Comparison of ENCODE assay signal across 20 cellular contexts in genomic region chr11:69269388-69269787, GRCh38. TPM values are rescaled to one million over a fixed set of nuclear protein-coding genes. Genes with fewer than 3 reads are reported as not detected.
A peak's percentile ranks its signal among the peaks of the same experiment; 100 is the strongest.
DNase-seq lines count a peak whose midpoint lies in the region; ATAC-seq, FAIRE-seq and TF ChIP-seq lines count a peak whose summit lies in the region.
"Had no signal": no experiment of that assay in that cellular context is flagged by ENCODE, and none has a peak within 500 bp of the region (broad histone marks: within the 10 kb centered on the region; RNA-seq: fewer than 3 reads in every experiment).

No MANE protein-coding gene starts in this region.

- no peak for TF ChIP-seq POLR2A in A549 (IDR thresholded peaks at IDR 0.05; ENCODE audit: low read length)
- TF ChIP-seq POLR2A in K562 (conservative IDR thresholded peaks at IDR 0.05), result no peak

- WGBS in heart right ventricle, 2 donors, result 67 to 76% methylated on average over 4 of the region's 4 CpGs
- 69% methylated on average over 4 of the region's 4 CpGs for WGBS in A549 (ENCODE audit: missing lambda C conversion rate)
- 19% methylated on average over 4 of the region's 4 CpGs for WGBS in K562 (ENCODE audit: insufficient coverage, low coverage, missing lambda C conversion rate)

- no peaks in the 10 kb centered on the region for H4K20me1 ChIP-seq in K562 (replicated peaks; ENCODE audit: control insufficient read depth, insufficient read depth, low read length)

- DNase-seq in Right ventricle myocardium inferior (ENCODE audit: missing footprints) (peak; percentile 17), heart right ventricle (no peak), A549 (ENCODE audit: low read depth in 1 of 2, low spot score in 1 of 2) (no peak), K562 (ENCODE audit: extremely low read depth in 1 of 4, low spot score in 3 of 4) (no peak)
- DNase-seq in activated T-helper 2 cell treated with anti-CD3 and anti-CD28 coated beads, Interferon-gamma antibody, Interleukin-2, Interleukin-4, amounts not matched to agents 10 μg/mL and 5 μg/mL and 100 μg/mL, durations not matched to agents 14 hours and 24 hours and 36 hours (ENCODE audit: low spot score), result no peak
- DNase-seq: ACHN; C1 segment of cervical spinal cord; Calu3; CD4-positive, alpha-beta memory T cell; COR-L47; DMS53; DMS79 treated with DMSO at 0.1 percent for 48 hours; GM23248; H9; HFFc6 had no signal

- TF ChIP-seq RAD21 in A549 (conservative IDR thresholded peaks at IDR 0.05 in 1 of 2, IDR thresholded peaks at IDR 0.05 in 1 of 2) (no peak), K562 (CRISPR knock-in tag; conservative IDR thresholded peaks at IDR 0.05 in 1 of 2, IDR thresholded peaks at IDR 0.05 in 1 of 2) (no peak)

- no peaks in the 10 kb centered on the region for H3K27me3 Mint-ChIP-seq in activated T-helper 2 cell treated with anti-CD3 and anti-CD28 coated beads, Interferon-gamma antibody, Interleukin-2, Interleukin-4, amounts not matched to agents 10 μg/mL and 5 μg/mL and 100 μg/mL, durations not matched to agents 14 hours and 24 hours and 36 hours (ENCODE audit: low read depth)

- in situ Hi-C loops in K562 (cut with MboI), result no loop called here

- no peaks in the 10 kb centered on the region for H3K27me3 ChIP-seq in heart right ventricle
- peaks cover 8 to 54% of the 10 kb centered on the region in 2 experiments; a peak in 4 of 5 replicates for H3K27me3 ChIP-seq in K562 (ENCODE audit: control insufficient read depth in 2 of 2, insufficient read depth in 2 of 2, low read length in 2 of 2)

- TF ChIP-seq CTCF in heart right ventricle (IDR thresholded peaks at IDR 0.05), result no peak
- no peak for TF ChIP-seq CTCF in A549 (IDR thresholded peaks at IDR 0.05)
- TF ChIP-seq CTCF in K562 (IDR thresholded peaks at IDR 0.05 in 2 of 3, conservative IDR thresholded peaks at IDR 0.05 in 1 of 3; ENCODE audit: insufficient read depth in 2 of 3, low read depth in 1 of 3, low read length in 3 of 3), result no peak

- no peaks in the 10 kb centered on the region for H3K4me1 Mint-ChIP-seq in activated T-helper 2 cell treated with anti-CD3 and anti-CD28 coated beads, Interferon-gamma antibody, Interleukin-2, Interleukin-4, amounts not matched to agents 10 μg/mL and 5 μg/mL and 100 μg/mL, durations not matched to agents 14 hours and 24 hours and 36 hours (ENCODE audit: low read depth)
- H3K4me1 Mint-ChIP-seq: H9 had no signal

- ATAC-seq in Right ventricle myocardium inferior (no peak), heart right ventricle (no peak), A549 (no peak), K562 (no peak), HG02798 (IDR thresholded peaks at IDR 0.05; ENCODE audit: poor library complexity, unreplicated experiment) (no peak)
- ATAC-seq: HCT116 had no signal

- CTCF ChIA-PET in A549 (lab: Yijun Ruan, JAX) (interaction anchor here (0.7 to 1.5 kb wide), 4 partner anchors 25 to 435 kb away, joined by 3 to 5 read pairs (median 3); no protein-coding TSS in a partner anchor), K562 (lab: Yijun Ruan, JAX; ENCODE audit: low intra/inter-chr PET ratio) (no interaction called here)

- H3K27ac ChIP-seq in heart right ventricle (no peak overlapping the region), A549 (no peak overlapping the region), K562 (ENCODE audit: extremely low read depth, low read depth, low read length) (no peak overlapping the region)
- H3K27ac ChIP-seq: 22Rv1, GM23248 had no signal

- no peak overlapping the region for H2AFZ ChIP-seq in K562 (ENCODE audit: low read depth, low read length)
- H2AFZ ChIP-seq: GM23248 had no signal

- no peaks in the 10 kb centered on the region for H3K9me3 ChIP-seq in heart right ventricle
- no peaks in the 10 kb centered on the region for H3K9me3 ChIP-seq in A549
- no peaks in the 10 kb centered on the region for H3K9me3 ChIP-seq in K562 (replicated peaks; ENCODE audit: control insufficient read depth, insufficient read depth, low read depth, low read length)

- TF ChIP-seq EP300 in A549 (IDR thresholded peaks at IDR 0.05) (no peak), K562 (IDR thresholded peaks at IDR 0.05; ENCODE audit: low read length) (no peak)

- H3K4me2 ChIP-seq in A549 (no peak overlapping the region), K562 (ENCODE audit: insufficient read depth, low read length) (no peak overlapping the region)

- H3K4me3 ChIP-seq in heart right ventricle (no peak overlapping the region), A549 (no peak overlapping the region), K562 (no peak overlapping the region)
- H3K4me3 ChIP-seq: GM23248 had no signal

- FAIRE-seq in A549 (lab: Jason Lieb, UNC), result no peak
- FAIRE-seq in K562 (lab: Jason Lieb, UNC), result no peak
- FAIRE-seq: A204.1, GM19239 had no signal

- H3K36me3 ChIP-seq in heart right ventricle (no peaks in the 10 kb centered on the region), K562 (ENCODE audit: control insufficient read depth, insufficient read depth, low read length) (no peaks in the 10 kb centered on the region)

- intact Hi-C loops in Right ventricle myocardium inferior (cut with DNase I) (no loop called here), heart right ventricle (cut with DNase I) (no loop called here), K562 (cut with micrococcal nuclease) (no loop called here)
- intact Hi-C loops in activated T-helper 2 cell treated with anti-CD3 and anti-CD28 coated beads, Interferon-gamma antibody, Interleukin-2, Interleukin-4, amounts not matched to agents 10 μg/mL and 5 μg/mL and 100 μg/mL, durations not matched to agents 14 hours and 24 hours and 36 hours (cut with micrococcal nuclease), result no loop called here

- no peaks in the 10 kb centered on the region for H3K9me3 Mint-ChIP-seq in activated T-helper 2 cell treated with anti-CD3 and anti-CD28 coated beads, Interferon-gamma antibody, Interleukin-2, Interleukin-4, amounts not matched to agents 10 μg/mL and 5 μg/mL and 100 μg/mL, durations not matched to agents 14 hours and 24 hours and 36 hours
- H3K9me3 Mint-ChIP-seq: CD4-positive, alpha-beta memory T cell; HFFc6 had no signal

- no TSS peak for BruUV-seq in K562 (replicated peaks; lab: Mats Ljungman, UMichigan)

- no peaks in the 10 kb centered on the region for H3K36me3 Mint-ChIP-seq in activated T-helper 2 cell treated with anti-CD3 and anti-CD28 coated beads, Interferon-gamma antibody, Interleukin-2, Interleukin-4, amounts not matched to agents 10 μg/mL and 5 μg/mL and 100 μg/mL, durations not matched to agents 14 hours and 24 hours and 36 hours (ENCODE audit: low read depth)
- H3K36me3 Mint-ChIP-seq: CD4-positive, alpha-beta memory T cell had no signal

- H3K4me1 ChIP-seq in heart right ventricle (peaks cover 5 to 36% (median 11%) of the 10 kb centered on the region in 9 donors), A549 (no peaks in the 10 kb centered on the region; the same call in 2 of the 3 replicates), K562 (replicated peaks in 1 of 2; ENCODE audit: control insufficient read depth in 2 of 2, insufficient read depth in 2 of 2, low read length in 2 of 2) (peaks cover 0 to 10% of the 10 kb centered on the region in 2 experiments; a peak in 2 of 5 replicates)

- no peaks in the 10 kb centered on the region for H3K79me2 ChIP-seq in K562 (ENCODE audit: control insufficient read depth, insufficient read depth, low read length)

- H3K9ac ChIP-seq in K562 (ENCODE audit: insufficient read depth in 1 of 2, low read depth in 2 of 2, low read length in 2 of 2), result peak overlapping the region in 1 of 2 experiments; percentile 36; a peak in 1 of 4 replicates
- H3K9ac ChIP-seq: GM23248 had no signal

- POLR2A ChIA-PET in A549 (lab: Yijun Ruan, JAX), result no interaction called here
- POLR2A ChIA-PET in K562 (lab: Yijun Ruan, JAX), result interaction anchor here (0.6 to 1.2 kb wide), 5 partner anchors 15 to 685 kb away, joined by 3 to 4 read pairs (median 3); no protein-coding TSS in a partner anchor

- no peak overlapping the region for H3K27ac Mint-ChIP-seq in activated T-helper 2 cell treated with anti-CD3 and anti-CD28 coated beads, Interferon-gamma antibody, Interleukin-2, Interleukin-4, amounts not matched to agents 10 μg/mL and 5 μg/mL and 100 μg/mL, durations not matched to agents 14 hours and 24 hours and 36 hours
- H3K27ac Mint-ChIP-seq: CD4-positive, alpha-beta memory T cell; H9; HFFc6 had no signal

- H3K9me1 ChIP-seq in K562 (ENCODE audit: control insufficient read depth, insufficient read depth, low read length), result no peaks in the 10 kb centered on the region

- H3K4me3 Mint-ChIP-seq in activated T-helper 2 cell treated with anti-CD3 and anti-CD28 coated beads, Interferon-gamma antibody, Interleukin-2, Interleukin-4, amounts not matched to agents 10 μg/mL and 5 μg/mL and 100 μg/mL, durations not matched to agents 14 hours and 24 hours and 36 hours (ENCODE audit: low read depth), result no peak overlapping the region
- H3K4me3 Mint-ChIP-seq: CD4-positive, alpha-beta memory T cell; H9; HFFc6 had no signal

RNA-seq across cellular contexts. Expression of gene MYEOV, which starts 24.6 kb away (rescaled TPM):
- total RNA-seq in Right ventricle myocardium inferior, result not detected
- not detected for total RNA-seq in heart right ventricle
- polyA plus RNA-seq in heart right ventricle, result under 1 TPM in 1 of 2 donors, not detected in 1; 0.07 TPM
- 102 and 111 TPM in 2 replicates for polyA plus RNA-seq in A549 (2011; rRNA removed)
- 109 and 120 TPM in 2 replicates for polyA plus RNA-seq in A549 (2012; cell fraction: cytosol; rRNA removed)
- 106 and 116 TPM in 2 replicates for polyA plus RNA-seq in A549 (2012; cell fraction: nucleus; rRNA removed)
- 82.2 to 113 TPM (median 92.3 TPM) in 3 replicates for polyA plus RNA-seq in A549 (2017; fragmentation: RNase III; extraction: RNeasy Plus Mini Kit Qiagen cat#74134 plus additional on column Dnase treatment)
- polyA minus RNA-seq in A549 (2011; rRNA and poly(A)+ RNA removed), result 164 and 190 TPM in 2 replicates
- total RNA-seq in K562 (2011; cell fraction: chromatin; rRNA removed; ENCODE audit: low replicate concordance), result 153 and 334 TPM in 2 replicates
- total RNA-seq in K562 (2011; cell fraction: nucleolus; rRNA removed), result 281 and 292 TPM in 2 replicates
- total RNA-seq in K562 (2011; cell fraction: nucleoplasm; rRNA removed), result 180 and 211 TPM in 2 replicates
- 29.5 and 33.6 TPM in 2 replicates for total RNA-seq in K562 (2014; rRNA removed)
- total RNA-seq in K562 (2014; rRNA removed; fragmentation: Illumina TruSeq; extraction: Trizol), result 29.7 and 32.2 TPM in 2 replicates
- total RNA-seq in K562 (2015; rRNA removed; fragmentation: Illumina TruSeq; extraction: Trizol), result 26.1 and 28.1 TPM in 2 replicates
- 77.7 and 92.3 TPM in 2 replicates for total RNA-seq in K562 (2021)
- 133 TPM in 2 replicates for polyA plus RNA-seq in K562 (2011; rRNA removed)
- 96.6 and 154 TPM in 2 replicates for polyA plus RNA-seq in K562 (2011; cell fraction: cytosol; rRNA removed)
- 301 and 457 TPM in 2 replicates for polyA plus RNA-seq in K562 (2011; cell fraction: nucleus; rRNA removed)
- polyA plus RNA-seq in K562 (2012), result 69.0 and 89.1 TPM in 2 replicates
- 68.2 and 86.9 TPM in 2 replicates for polyA plus RNA-seq in K562 (2014; fragmentation: Illumina TruSeq; extraction: Trizol)
- 10 to 100 TPM; 10.2 to 11.5 TPM for polyA plus RNA-seq in K562 (2014; fragmentation: Nextera tagmentation; extraction: Ambion mirVana)
- 80.9 and 87.6 TPM in 2 replicates for polyA plus RNA-seq in K562 (2014; rRNA removed)
- 48.1 and 73.1 TPM in 2 replicates for polyA minus RNA-seq in K562 (2011; rRNA and poly(A)+ RNA removed)
- 38.3 and 45.9 TPM in 2 replicates for polyA minus RNA-seq in K562 (2011; cell fraction: cytosol; rRNA and poly(A)+ RNA removed)
- 87.9 and 158 TPM in 2 replicates for polyA minus RNA-seq in K562 (2011; cell fraction: nucleus; rRNA and poly(A)+ RNA removed)
- 0.09 TPM in 1 of 2 replicates, not detected in the other for total RNA-seq in activated T-helper 2 cell treated with anti-CD3 and anti-CD28 coated beads, Interferon-gamma antibody, Interleukin-2, Interleukin-4, amounts not matched to agents 10 μg/mL and 5 μg/mL and 100 μg/mL, durations not matched to agents 14 hours and 24 hours and 36 hours
- total RNA-seq: CD4-positive, alpha-beta memory T cell had no signal
- polyA plus RNA-seq: CD4-positive, alpha-beta memory T cell had no signal

Comparison
In these comparisons a context has a peak if more than half of its experiments do, and no peak if none do; other contexts are left out.
1. RNA of gene MYEOV, which starts 24.6 kb away (total RNA-seq): 26.1 to 334 TPM in K562; not detected in Right ventricle myocardium inferior (single experiment), 0.09 TPM in activated T-helper 2 cell treated with anti-CD3 and anti-CD28 coated beads, Interferon-gamma antibody, Interleukin-2, Interleukin-4, amounts not matched to agents 10 μg/mL and 5 μg/mL and 100 μg/mL, durations not matched to agents 14 hours and 24 hours and 36 hours and not detected in heart right ventricle; every median in the first group is over 10 times any median in the second.